23 cellular contexts compared by ENCODE assay signal in the genomic region with DNA sequence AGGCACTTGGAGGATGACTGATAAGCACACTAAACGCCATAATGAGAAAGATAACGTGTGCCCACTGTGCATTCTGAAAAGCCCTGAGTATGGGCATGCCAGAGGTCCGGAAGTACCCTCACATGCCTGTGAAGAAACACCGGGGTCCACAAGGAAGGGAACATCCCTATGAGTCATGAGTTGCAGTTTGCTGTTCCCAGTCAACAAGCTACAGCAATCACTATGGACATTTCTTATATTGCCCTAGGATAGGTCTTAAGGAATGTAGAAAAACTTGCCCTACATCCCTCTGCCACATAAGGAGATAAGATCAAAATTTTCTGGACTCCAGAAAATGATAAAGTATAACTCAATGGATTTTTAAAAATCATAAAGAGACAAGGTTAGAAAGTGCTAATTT. TPM values are rescaled to one million over a fixed set of nuclear protein-coding genes. Genes with fewer than 3 reads are reported as not detected.
DNase-seq lines count a peak whose midpoint lies in the region; ATAC-seq and TF ChIP-seq lines count a peak whose summit lies in the region.
"Had no signal": no experiment of that assay in that cellular context is flagged by ENCODE, and none has a peak within 500 bp of the region (broad histone marks: within the 10 kb centered on the region; RNA-seq: fewer than 3 reads in every experiment).

No MANE protein-coding gene starts in this region.

- peaks cover 56% of the 10 kb centered on the region for H3K79me2 ChIP-seq in smooth muscle cell (ENCODE audit: low read depth)

- ATAC-seq in RWPE2 (ENCODE audit: low read depth) (peak; percentile 85), right cardiac atrium (no peak), GM21390 (IDR thresholded peaks at IDR 0.05; ENCODE audit: unreplicated experiment) (no peak)
- ATAC-seq: esophagus mucosa had no signal

- no peak overlapping the region for H2AFZ ChIP-seq in smooth muscle cell (ENCODE audit: low read depth)

- 68% methylated on average over 4 of the region's 4 CpGs for WGBS in smooth muscle cell (ENCODE audit: low lambda C conversion rate)
- 64% methylated on average over 4 of the region's 4 CpGs for whole genome bisulfite sequencing in right cardiac atrium

- peaks cover 63% of the 10 kb centered on the region for H3K36me3 Mint-ChIP-seq in activated CD4-positive, alpha-beta memory T cell treated with anti-CD3 and anti-CD28 coated beads, Interleukin-2, amount 10 ng/mL, durations not matched to agents 7 days and 5 days (ENCODE audit: low read depth)
- peaks cover 7% of the 10 kb centered on the region for H3K36me3 Mint-ChIP-seq in activated CD4-positive, alpha-beta memory T cell treated with anti-CD3 and anti-CD28 coated beads for 36 hours
- no peaks in the 10 kb centered on the region for H3K36me3 Mint-ChIP-seq in glutamatergic neuron (ENCODE audit: unreplicated experiment)

- POLR2A ChIA-PET in activated CD4-positive, alpha-beta memory T cell treated with anti-CD3 and anti-CD28 coated beads, Interleukin-2, amount 10 ng/mL, durations not matched to agents 7 days and 5 days (lab: Charles Lee): interaction anchor here (1.3 to 6.5 kb wide), 7 partner anchors 6 to 90 kb away, joined by 3 to 42 read pairs (median 17); partner anchors contain the start of gene MB21D2
- POLR2A ChIA-PET in activated CD4-positive, alpha-beta memory T cell treated with anti-CD3 and anti-CD28 coated beads for 36 hours (lab: Charles Lee): interaction anchor here (1.7 to 2.6 kb wide), 3 partner anchors 9 to 14 kb away, joined by 6 to 11 read pairs (median 6); partner anchors contain the start of gene MB21D2

- H3K9ac ChIP-seq in smooth muscle cell (ENCODE audit: low read depth): peak overlapping the region; percentile 55

- H3K4me3 Mint-ChIP-seq in activated CD4-positive, alpha-beta memory T cell treated with anti-CD3 and anti-CD28 coated beads, Interleukin-2, amount 10 ng/mL, durations not matched to agents 7 days and 5 days: no peak overlapping the region
- H3K4me3 Mint-ChIP-seq in activated CD4-positive, alpha-beta memory T cell treated with anti-CD3 and anti-CD28 coated beads for 36 hours: no peak overlapping the region
- no peak overlapping the region for H3K4me3 Mint-ChIP-seq in glutamatergic neuron (ENCODE audit: unreplicated experiment)
- H3K4me3 Mint-ChIP-seq: activated CD8-positive, alpha-beta T cell treated with anti-CD3 and anti-CD28 coated beads for 36 hours; H9 had no signal

- intact Hi-C loops in activated CD4-positive, alpha-beta memory T cell treated with anti-CD3 and anti-CD28 coated beads for 36 hours (cut with micrococcal nuclease): loop anchor here (1.0 kb wide), 1 partner anchor 8 kb away; no protein-coding TSS in a partner anchor
- intact Hi-C loops in right cardiac atrium (cut with DNase I): no loop called here

- H3K36me3 ChIP-seq in RWPE2 (ENCODE audit: low read depth): no peaks in the 10 kb centered on the region
- no peaks in the 10 kb centered on the region for H3K36me3 ChIP-seq in smooth muscle cell (ENCODE audit: low read depth)
- H3K36me3 ChIP-seq: upper lobe of left lung had no signal

- H3K4me1 ChIP-seq in RWPE2 (ENCODE audit: insufficient read depth, poor library complexity, severe bottlenecking) (peaks cover 22% of the 10 kb centered on the region), smooth muscle cell (ENCODE audit: low read depth) (peaks cover under 1% of the 10 kb centered on the region), right cardiac atrium (ENCODE audit: control insufficient read depth, insufficient read depth, low read length) (peaks cover 2% of the 10 kb centered on the region)
- H3K4me1 ChIP-seq: upper lobe of left lung had no signal

- CTCF ChIA-PET in activated CD4-positive, alpha-beta memory T cell treated with anti-CD3 and anti-CD28 coated beads, Interleukin-2, amount 10 ng/mL, durations not matched to agents 7 days and 5 days (lab: Charles Lee): interaction anchor here (0.8 to 1.4 kb wide), 5 partner anchors 7 to 133 kb away, joined by 3 to 7 read pairs (median 3); no protein-coding TSS in a partner anchor
- CTCF ChIA-PET in activated CD4-positive, alpha-beta memory T cell treated with anti-CD3 and anti-CD28 coated beads for 36 hours (lab: Charles Lee): no interaction called here

- H3K27ac Mint-ChIP-seq in activated CD4-positive, alpha-beta memory T cell treated with anti-CD3 and anti-CD28 coated beads, Interleukin-2, amount 10 ng/mL, durations not matched to agents 7 days and 5 days: peak overlapping the region; percentile 58
- H3K27ac Mint-ChIP-seq in activated CD4-positive, alpha-beta memory T cell treated with anti-CD3 and anti-CD28 coated beads for 36 hours: no peak overlapping the region
- peak overlapping the region; percentile 68 for H3K27ac Mint-ChIP-seq in glutamatergic neuron (ENCODE audit: unreplicated experiment)
- H3K27ac Mint-ChIP-seq: activated CD8-positive, alpha-beta T cell treated with anti-CD3 and anti-CD28 coated beads for 36 hours; progenitor cell of endocrine pancreas had no signal

- H3K9me3 ChIP-seq in RWPE2 (ENCODE audit: severe bottlenecking) (no peaks in the 10 kb centered on the region), smooth muscle cell (replicated peaks; ENCODE audit: low read depth) (no peaks in the 10 kb centered on the region), right cardiac atrium (ENCODE audit: control insufficient read depth, low read length) (no peaks in the 10 kb centered on the region)
- H3K9me3 ChIP-seq: upper lobe of left lung had no signal

- peaks cover 8% of the 10 kb centered on the region for H3K9me3 Mint-ChIP-seq in activated CD4-positive, alpha-beta memory T cell treated with anti-CD3 and anti-CD28 coated beads, Interleukin-2, amount 10 ng/mL, durations not matched to agents 7 days and 5 days
- no peaks in the 10 kb centered on the region for H3K9me3 Mint-ChIP-seq in activated CD4-positive, alpha-beta memory T cell treated with anti-CD3 and anti-CD28 coated beads for 36 hours
- peaks cover 8% of the 10 kb centered on the region for H3K9me3 Mint-ChIP-seq in glutamatergic neuron (ENCODE audit: unreplicated experiment)

- H3K4me1 Mint-ChIP-seq in activated CD4-positive, alpha-beta memory T cell treated with anti-CD3 and anti-CD28 coated beads, Interleukin-2, amount 10 ng/mL, durations not matched to agents 7 days and 5 days: peaks cover 54% of the 10 kb centered on the region
- peaks cover 39% of the 10 kb centered on the region for H3K4me1 Mint-ChIP-seq in activated CD4-positive, alpha-beta memory T cell treated with anti-CD3 and anti-CD28 coated beads for 36 hours (ENCODE audit: low read depth)
- peaks cover 28% of the 10 kb centered on the region for H3K4me1 Mint-ChIP-seq in glutamatergic neuron (ENCODE audit: low read depth, unreplicated experiment)

- H4K20me1 ChIP-seq in smooth muscle cell (ENCODE audit: low read depth): peaks cover 52% of the 10 kb centered on the region

- H3K4me3 ChIP-seq in RWPE2 (ENCODE audit: severe bottlenecking) (no peak overlapping the region), smooth muscle cell (no peak overlapping the region), right cardiac atrium (ENCODE audit: low read length) (no peak overlapping the region)
- H3K4me3 ChIP-seq: upper lobe of left lung had no signal

- DNase-seq in activated CD4-positive, alpha-beta memory T cell treated with anti-CD3 and anti-CD28 coated beads, Interleukin-2, amount 10 ng/mL, durations not matched to agents 7 days and 5 days: no peak
- DNase-seq in activated CD4-positive, alpha-beta memory T cell treated with anti-CD3 and anti-CD28 coated beads for 36 hours: no peak
- no peak for DNase-seq in RWPE2 (ENCODE audit: low spot score)
- no peak for DNase-seq in glutamatergic neuron
- no peak for DNase-seq in smooth muscle cell (lab: John Stamatoyannopoulos, UW; ENCODE audit: unreplicated experiment)
- no peak for DNase-seq in hepatic stellate cell (ENCODE audit: low spot score)
- DNase-seq in right cardiac atrium: no peak
- DNase-seq: activated CD4-positive, CD25-positive, alpha-beta regulatory T cell; activated CD8-positive, alpha-beta T cell treated with anti-CD3 and anti-CD28 coated beads for 36 hours; activated naive CD4-positive, alpha-beta T cell; amniotic stem cell; DMS79 treated with DMSO at 0.1 percent for 48 hours; effector CD8-positive, alpha-beta T cell; H9; Kasumi-1; kidney glomerular epithelial cell; NCI-H1092 treated with DMSO at 0.1 percent for 48 hours; RPMI8226; T1000; upper lobe of left lung had no signal

- H3K27me3 ChIP-seq in RWPE2 (ENCODE audit: insufficient read depth, poor library complexity, severe bottlenecking) (no peaks in the 10 kb centered on the region), smooth muscle cell (ENCODE audit: low read depth) (no peaks in the 10 kb centered on the region), right cardiac atrium (ENCODE audit: control insufficient read depth, insufficient read depth) (no peaks in the 10 kb centered on the region)
- H3K27me3 ChIP-seq: upper lobe of left lung had no signal

- peak overlapping the region; percentile 68 for H3K27ac ChIP-seq in RWPE2 (ENCODE audit: poor library complexity, severe bottlenecking)
- H3K27ac ChIP-seq in smooth muscle cell (ENCODE audit: low read depth): peak overlapping the region; percentile 87
- no peak overlapping the region for H3K27ac ChIP-seq in right cardiac atrium (ENCODE audit: low read length)
- H3K27ac ChIP-seq: upper lobe of left lung had no signal

- H3K4me2 ChIP-seq in smooth muscle cell: peak overlapping the region; percentile 16

- H3F3A ChIP-seq in smooth muscle cell (ENCODE audit: low read depth): no peaks in the 10 kb centered on the region

- H3K27me3 Mint-ChIP-seq in activated CD4-positive, alpha-beta memory T cell treated with anti-CD3 and anti-CD28 coated beads, Interleukin-2, amount 10 ng/mL, durations not matched to agents 7 days and 5 days: no peaks in the 10 kb centered on the region
- H3K27me3 Mint-ChIP-seq in activated CD4-positive, alpha-beta memory T cell treated with anti-CD3 and anti-CD28 coated beads for 36 hours: peaks cover 2% of the 10 kb centered on the region
- H3K27me3 Mint-ChIP-seq in glutamatergic neuron (ENCODE audit: unreplicated experiment): no peaks in the 10 kb centered on the region
- H3K27me3 Mint-ChIP-seq: progenitor cell of endocrine pancreas had no signal

- no peak for TF ChIP-seq CTCF in RWPE2 (IDR thresholded peaks at IDR 0.05; ENCODE audit: poor library complexity, severe bottlenecking)
- TF ChIP-seq CTCF in glutamatergic neuron (IDR thresholded peaks at IDR 0.05; ENCODE audit: partially characterized antibody, unreplicated experiment): no peak
- no peak for TF ChIP-seq CTCF in smooth muscle cell (IDR thresholded peaks at IDR 0.05; ENCODE audit: borderline replicate concordance, insufficient read depth, poor library complexity, severe bottlenecking)

RNA-seq across cellular contexts. Expression of gene MB21D2, which starts 9.9 kb away (rescaled TPM):
- 10 to 100 TPM; 19.8 to 21.0 TPM for total RNA-seq in activated CD4-positive, alpha-beta memory T cell treated with anti-CD3 and anti-CD28 coated beads, Interleukin-2, amount 10 ng/mL, durations not matched to agents 7 days and 5 days
- 1 to 10 TPM; 8.7 to 9.1 TPM for total RNA-seq in activated CD4-positive, alpha-beta memory T cell treated with anti-CD3 and anti-CD28 coated beads for 36 hours
- total RNA-seq in glutamatergic neuron (ENCODE audit: unreplicated experiment): 42.5 TPM
- 16.9 and 17.1 TPM in 2 replicates for total RNA-seq in smooth muscle cell
- 5.2 and 7.1 TPM in 2 replicates for polyA plus RNA-seq in smooth muscle cell
- 1 to 10 TPM; 3.1 to 3.9 (median 3.7) TPM for total RNA-seq in right cardiac atrium
- polyA plus RNA-seq in right cardiac atrium: 1.3 TPM
